In genomic region chr1:30229557-30229956, GRCh38 we compare ENCODE assay signal across 29 cellular contexts.
DNase-seq lines count a peak whose midpoint lies in the region; ATAC-seq, FAIRE-seq and TF ChIP-seq lines count a peak whose summit lies in the region.
"Had no signal": no experiment of that assay in that cellular context is flagged by ENCODE, and none has a peak within 500 bp of the region (broad histone marks: within the 10 kb centered on the region; RNA-seq: fewer than 3 reads in every experiment).

No MANE protein-coding gene starts in this region.

- no peak for TF ChIP-seq POLR2A in K562 (conservative IDR thresholded peaks at IDR 0.05)

- H3K9ac ChIP-seq in K562 (ENCODE audit: insufficient read depth in 1 of 2, low read depth in 2 of 2, low read length in 2 of 2) = no peak overlapping the region
- H3K9ac ChIP-seq in neural progenitor cell = no peak overlapping the region
- H3K9ac ChIP-seq: BLaER1 had no signal

- H3K36me3 ChIP-seq in WERI-Rb-1 (no peaks in the 10 kb centered on the region), K562 (ENCODE audit: control insufficient read depth, insufficient read depth, low read length) (no peaks in the 10 kb centered on the region), neural progenitor cell (no peaks in the 10 kb centered on the region)
- H3K36me3 ChIP-seq: BE2C, BLaER1 had no signal

- no peak for DNase-seq in activated CD4-positive, alpha-beta T cell treated with anti-CD3 and anti-CD28 coated beads, Interleukin-2, amount 10 ng/mL, durations not matched to agents 7 days and 5 days
- no peak for DNase-seq in activated CD4-positive, alpha-beta T cell treated with anti-CD3 and anti-CD28 coated beads, Interleukin-2, amount 50 U/mL, for 1 hour
- peak; percentile 23 for DNase-seq in WERI-Rb-1
- peak in 1 of 4 experiments; percentile 6 for DNase-seq in K562 (ENCODE audit: extremely low read depth in 1 of 4, low spot score in 3 of 4)
- no peak for DNase-seq in neural progenitor cell (ENCODE audit: low spot score)
- DNase-seq in activated CD8-positive, alpha-beta T cell treated with anti-CD3 and anti-CD28 coated beads for 36 hours = no peak
- DNase-seq in retina = no peak
- DNase-seq in stimulated activated CD4-positive, alpha-beta T cell treated with anti-CD3 and anti-CD28 coated beads, Interleukin-4, amount 100 ng/mL, for 4 hours = no peak
- DNase-seq: 8988T; ACHN; BE2C; C1 segment of cervical spinal cord; CD4-positive, alpha-beta memory T cell; CD4-positive, CD25-positive, alpha-beta regulatory T cell; CD8-positive, alpha-beta memory T cell; COR-L47; DMS 273 treated with DMSO at 0.1 percent for 48 hours; DMS153; DMS53; DMS79; DND-41; EL; GDM1 had no signal

- POLR2A ChIA-PET in activated CD4-positive, alpha-beta T cell treated with anti-CD3 and anti-CD28 coated beads, Interleukin-2, amount 10 ng/mL, durations not matched to agents 7 days and 5 days (lab: Charles Lee) = no interaction called here
- POLR2A ChIA-PET in K562 (lab: Yijun Ruan, JAX) = interaction anchor here (0.7 to 1.2 kb wide), 4 partner anchors 8 to 1300 kb away, joined by 3 to 6 read pairs (median 4); no protein-coding TSS in a partner anchor
- POLR2A ChIA-PET in activated CD8-positive, alpha-beta T cell treated with anti-CD3 and anti-CD28 coated beads for 36 hours (lab: Charles Lee) = no interaction called here

- H3K9me3 ChIP-seq in WERI-Rb-1 (ENCODE audit: severe bottlenecking) (no peaks in the 10 kb centered on the region), K562 (replicated peaks; ENCODE audit: control insufficient read depth, insufficient read depth, low read depth, low read length) (no peaks in the 10 kb centered on the region), neural progenitor cell (ENCODE audit: low read depth) (no peaks in the 10 kb centered on the region)
- H3K9me3 ChIP-seq: BE2C, BLaER1 had no signal

- CTCF ChIA-PET in activated CD4-positive, alpha-beta T cell treated with anti-CD3 and anti-CD28 coated beads, Interleukin-2, amount 10 ng/mL, durations not matched to agents 7 days and 5 days (lab: Charles Lee) = no interaction called here
- CTCF ChIA-PET in K562 (lab: Yijun Ruan, JAX; ENCODE audit: low intra/inter-chr PET ratio) = no interaction called here
- CTCF ChIA-PET in activated CD8-positive, alpha-beta T cell treated with anti-CD3 and anti-CD28 coated beads for 36 hours (lab: Charles Lee) = no interaction called here

- no peaks in the 10 kb centered on the region for H3K9me3 Mint-ChIP-seq in activated CD4-positive, alpha-beta T cell treated with anti-CD3 and anti-CD28 coated beads, Interleukin-2, amount 10 ng/mL, durations not matched to agents 7 days and 5 days
- H3K9me3 Mint-ChIP-seq in neural progenitor cell = no peaks in the 10 kb centered on the region
- H3K9me3 Mint-ChIP-seq in activated CD8-positive, alpha-beta T cell treated with anti-CD3 and anti-CD28 coated beads for 36 hours = no peaks in the 10 kb centered on the region
- H3K9me3 Mint-ChIP-seq: CD4-positive, alpha-beta memory T cell; CD4-positive, CD25-positive, alpha-beta regulatory T cell; CD8-positive, alpha-beta memory T cell had no signal

- in situ Hi-C loops in K562 (cut with MboI) = no loop called here

- H3K4me2 ChIP-seq in K562 (ENCODE audit: insufficient read depth, low read length) = peak overlapping the region; percentile 10; the same call in 1 of the 2 replicates
- no peak overlapping the region for H3K4me2 ChIP-seq in neural progenitor cell
- H3K4me2 ChIP-seq: BLaER1 had no signal

- H3K27ac ChIP-seq in WERI-Rb-1 = no peak overlapping the region
- H3K27ac ChIP-seq in K562 (ENCODE audit: extremely low read depth, low read depth, low read length) = no peak overlapping the region
- no peak overlapping the region for H3K27ac ChIP-seq in neural progenitor cell
- H3K27ac ChIP-seq: BLaER1 had no signal

- H4K20me1 ChIP-seq in K562 (replicated peaks; ENCODE audit: control insufficient read depth, insufficient read depth, low read length) (no peaks in the 10 kb centered on the region), neural progenitor cell (ENCODE audit: low read depth) (no peaks in the 10 kb centered on the region)
- H4K20me1 ChIP-seq: BLaER1 had no signal

- FAIRE-seq in K562 (lab: Jason Lieb, UNC) = no peak
- FAIRE-seq: A204.1, GM12878, GM12892, GM18507 had no signal

- no peaks in the 10 kb centered on the region for H3K9me1 ChIP-seq in K562 (ENCODE audit: control insufficient read depth, insufficient read depth, low read length)

- peak; percentile 26; the same call in 1 of the 2 replicates for TF ChIP-seq CTCF in WERI-Rb-1 (IDR thresholded peaks at IDR 0.05; ENCODE audit: low read depth, low read length)
- TF ChIP-seq CTCF in K562 (IDR thresholded peaks at IDR 0.05 in 2 of 3, conservative IDR thresholded peaks at IDR 0.05 in 1 of 3; ENCODE audit: insufficient read depth in 2 of 3, low read depth in 1 of 3, low read length in 3 of 3) = peak in 1 of 3 experiments; percentile 39; a peak in 2 of 6 replicates
- no peak for TF ChIP-seq CTCF in neural progenitor cell (IDR thresholded peaks at IDR 0.05)
- no peak for TF ChIP-seq CTCF in activated CD8-positive, alpha-beta T cell treated with anti-CD3 and anti-CD28 coated beads for 36 hours (IDR thresholded peaks at IDR 0.05)

- peak; percentile 39; the same call in 2 of the 3 replicates for ATAC-seq in K562
- ATAC-seq in activated CD8-positive, alpha-beta T cell treated with anti-CD3 and anti-CD28 coated beads for 36 hours = no peak
- ATAC-seq: GM12878 had no signal

- TF ChIP-seq EP300 in K562 (IDR thresholded peaks at IDR 0.05; ENCODE audit: low read length) = no peak

- H3K4me3 Mint-ChIP-seq in activated CD4-positive, alpha-beta T cell treated with anti-CD3 and anti-CD28 coated beads, Interleukin-2, amount 10 ng/mL, durations not matched to agents 7 days and 5 days = no peak overlapping the region
- no peak overlapping the region for H3K4me3 Mint-ChIP-seq in neural progenitor cell
- no peak overlapping the region for H3K4me3 Mint-ChIP-seq in activated CD8-positive, alpha-beta T cell treated with anti-CD3 and anti-CD28 coated beads for 36 hours
- H3K4me3 Mint-ChIP-seq: CD14-positive monocyte; CD4-positive, CD25-positive, alpha-beta regulatory T cell; CD8-positive, alpha-beta memory T cell had no signal

- H2AFZ ChIP-seq in K562 (ENCODE audit: low read depth, low read length) (peak overlapping the region; percentile 67), neural progenitor cell (replicated peaks) (no peak overlapping the region)

- no peaks in the 10 kb centered on the region for H3K4me1 Mint-ChIP-seq in activated CD4-positive, alpha-beta T cell treated with anti-CD3 and anti-CD28 coated beads, Interleukin-2, amount 10 ng/mL, durations not matched to agents 7 days and 5 days
- no peaks in the 10 kb centered on the region for H3K4me1 Mint-ChIP-seq in neural progenitor cell
- H3K4me1 Mint-ChIP-seq in activated CD8-positive, alpha-beta T cell treated with anti-CD3 and anti-CD28 coated beads for 36 hours (ENCODE audit: low read depth) = no peaks in the 10 kb centered on the region
- H3K4me1 Mint-ChIP-seq: CD14-positive monocyte; CD4-positive, alpha-beta memory T cell; CD4-positive, CD25-positive, alpha-beta regulatory T cell; CD8-positive, alpha-beta memory T cell had no signal

- H3K4me3 ChIP-seq in WERI-Rb-1 (ENCODE audit: low read depth, low read length) (no peak overlapping the region), K562 (no peak overlapping the region), neural progenitor cell (no peak overlapping the region)
- H3K4me3 ChIP-seq: BLaER1, GM12878 had no signal

- intact Hi-C loops in K562 (cut with micrococcal nuclease) = no loop called here
- intact Hi-C loops in activated CD8-positive, alpha-beta T cell treated with anti-CD3 and anti-CD28 coated beads for 36 hours (cut with micrococcal nuclease) = no loop called here

- no peaks in the 10 kb centered on the region for H3K27me3 Mint-ChIP-seq in activated CD4-positive, alpha-beta T cell treated with anti-CD3 and anti-CD28 coated beads, Interleukin-2, amount 10 ng/mL, durations not matched to agents 7 days and 5 days
- peaks cover 5% of the 10 kb centered on the region for H3K27me3 Mint-ChIP-seq in neural progenitor cell (ENCODE audit: insufficient read depth, low read depth)
- H3K27me3 Mint-ChIP-seq in activated CD8-positive, alpha-beta T cell treated with anti-CD3 and anti-CD28 coated beads for 36 hours = peaks cover 5% of the 10 kb centered on the region

- H3K79me2 ChIP-seq in K562 (ENCODE audit: control insufficient read depth, insufficient read depth, low read length) (no peaks in the 10 kb centered on the region), neural progenitor cell (ENCODE audit: low read depth) (no peaks in the 10 kb centered on the region)

- no peaks in the 10 kb centered on the region for H3F3A ChIP-seq in neural progenitor cell (ENCODE audit: low read depth)

- no peaks in the 10 kb centered on the region for H3K27me3 ChIP-seq in WERI-Rb-1 (ENCODE audit: insufficient read depth, low read depth, severe bottlenecking)
- peaks cover 0 to 31% of the 10 kb centered on the region in 2 experiments; a peak in 2 of 5 replicates for H3K27me3 ChIP-seq in K562 (ENCODE audit: control insufficient read depth in 2 of 2, insufficient read depth in 2 of 2, low read length in 2 of 2)
- H3K27me3 ChIP-seq in neural progenitor cell = no peaks in the 10 kb centered on the region
- H3K27me3 ChIP-seq: BE2C, BLaER1 had no signal

- H3K4me1 ChIP-seq in K562 (replicated peaks in 1 of 2; ENCODE audit: control insufficient read depth in 2 of 2, insufficient read depth in 2 of 2, low read length in 2 of 2) (peaks cover 0 to 8% of the 10 kb centered on the region in 2 experiments; a peak in 3 of 5 replicates), neural progenitor cell (no peaks in the 10 kb centered on the region)
- H3K4me1 ChIP-seq: BE2C had no signal

- WGBS in K562 (ENCODE audit: insufficient coverage, low coverage, missing lambda C conversion rate) = 14% methylated on average over 9 of the region's 9 CpGs

- H3K36me3 Mint-ChIP-seq in activated CD4-positive, alpha-beta T cell treated with anti-CD3 and anti-CD28 coated beads, Interleukin-2, amount 10 ng/mL, durations not matched to agents 7 days and 5 days (ENCODE audit: low read depth) = no peaks in the 10 kb centered on the region
- H3K36me3 Mint-ChIP-seq in neural progenitor cell = no peaks in the 10 kb centered on the region
- H3K36me3 Mint-ChIP-seq in activated CD8-positive, alpha-beta T cell treated with anti-CD3 and anti-CD28 coated beads for 36 hours (ENCODE audit: low read depth) = no peaks in the 10 kb centered on the region
- H3K36me3 Mint-ChIP-seq: CD14-positive monocyte; CD4-positive, alpha-beta memory T cell; CD4-positive, CD25-positive, alpha-beta regulatory T cell; CD8-positive, alpha-beta memory T cell had no signal

- TF ChIP-seq RAD21 in K562 (CRISPR knock-in tag; conservative IDR thresholded peaks at IDR 0.05 in 1 of 2, IDR thresholded peaks at IDR 0.05 in 1 of 2) = peak in 1 of 2 experiments; percentile 29; a peak in 1 of 4 replicates

- peak overlapping the region; percentile 11 for H3K27ac Mint-ChIP-seq in activated CD4-positive, alpha-beta T cell treated with anti-CD3 and anti-CD28 coated beads, Interleukin-2, amount 10 ng/mL, durations not matched to agents 7 days and 5 days
- H3K27ac Mint-ChIP-seq in neural progenitor cell = peak overlapping the region; percentile 58
- H3K27ac Mint-ChIP-seq in activated CD8-positive, alpha-beta T cell treated with anti-CD3 and anti-CD28 coated beads for 36 hours = no peak overlapping the region
- H3K27ac Mint-ChIP-seq: CD14-positive monocyte; CD4-positive, alpha-beta memory T cell; CD4-positive, CD25-positive, alpha-beta regulatory T cell; CD8-positive, alpha-beta memory T cell had no signal

- no TSS peak for BruUV-seq in K562 (replicated peaks; lab: Mats Ljungman, UMichigan)
